Comparison of ENCODE assay signal across 11 cellular contexts in genomic region chr1:221718391-221719277, GRCh38. TPM values are rescaled to one million over a fixed set of nuclear protein-coding genes. Genes with fewer than 3 reads are reported as not detected.
DNase-seq lines count a peak whose midpoint lies in the region; ATAC-seq and TF ChIP-seq lines count a peak whose summit lies in the region.
"Had no signal": no experiment of that assay in that cellular context is flagged by ENCODE, and none has a peak within 500 bp of the region (broad histone marks: within the 10 kb centered on the region; RNA-seq: fewer than 3 reads in every experiment).

No MANE protein-coding gene starts in this region.

- CTCF ChIA-PET in AG04450 (lab: Charles Lee): interaction anchor here (0.9 to 3.7 kb wide), 3 partner anchors 11 to 737 kb away, joined by 3 to 22 read pairs (median 5); partner anchors contain the start of gene DUSP10

- DNase-seq in AG04450 (ENCODE audit: low read depth, low spot score): peak; percentile 86
- DNase-seq in HFF-Myc (ENCODE audit: extremely low read depth, low read depth): peak; percentile 64
- DNase-seq in brain microvascular endothelial cell: no peak
- DNase-seq in NCI-H128 (lab: John Stamatoyannopoulos, UW; ENCODE audit: unreplicated experiment): no peak
- DNase-seq in activated CD4-positive, alpha-beta T cell treated with anti-CD3 and anti-CD28 coated beads for 4 hours: no peak
- DNase-seq: NCI-H2227 treated with DMSO at 0.1 percent for 48 hours, tibial artery had no signal

- no peak for TF ChIP-seq CTCF in AG04450 (IDR thresholded peaks at IDR 0.05; ENCODE audit: low read depth, low read length)
- no peak for TF ChIP-seq CTCF in HFF-Myc (IDR thresholded peaks at IDR 0.05; ENCODE audit: low read depth, low read length, missing control alignments)
- TF ChIP-seq CTCF in brain microvascular endothelial cell (IDR thresholded peaks at IDR 0.05; ENCODE audit: low read depth, low read length, missing control alignments): no peak

- peaks cover 56% of the 10 kb centered on the region for H3K4me1 ChIP-seq in mesodermal cell (ENCODE audit: control insufficient read depth, insufficient read depth, low read length, poor library complexity, severe bottlenecking)

- ATAC-seq in GM18867 (IDR thresholded peaks at IDR 0.05; ENCODE audit: unreplicated experiment) (no peak), GM21447 (IDR thresholded peaks at IDR 0.05; ENCODE audit: unreplicated experiment) (no peak)

- H3K9me3 ChIP-seq in AG04450 (ENCODE audit: control insufficient read depth, insufficient read depth, low read length) (no peaks in the 10 kb centered on the region; the same call in 1 of the 2 replicates), mesodermal cell (ENCODE audit: control insufficient read depth, low read length) (peaks cover 8% of the 10 kb centered on the region)
- H3K9me3 ChIP-seq: tibial artery had no signal

- H3K27ac ChIP-seq in AG04450 (ENCODE audit: low read depth, low read length) (peak overlapping the region; percentile 82), brain microvascular endothelial cell (peak overlapping the region; percentile 35), mesodermal cell (ENCODE audit: low read depth, low read length, severe bottlenecking) (peak overlapping the region; percentile 67)
- H3K27ac ChIP-seq: VCaP had no signal

- WGBS in mesodermal cell (ENCODE audit: insufficient coverage in 2 of 2), 2 experiments: 76% methylated on average over 2 of the region's 5 CpGs; no CpG with 5 or more reads in 1 of the 2 experiments

- H3K27me3 ChIP-seq in AG04450 (ENCODE audit: control insufficient read depth, insufficient read depth, low read length) (no peaks in the 10 kb centered on the region), brain microvascular endothelial cell (replicated peaks) (no peaks in the 10 kb centered on the region)
- H3K27me3 ChIP-seq: tibial artery had no signal

- POLR2A ChIA-PET in AG04450 (lab: Yijun Ruan, JAX): interaction anchor here (0.6 to 3.7 kb wide), 12 partner anchors 15 to 737 kb away, joined by 3 to 30 read pairs (median 3); partner anchors contain the start of gene DUSP10

- no peak overlapping the region for H3K4me3 ChIP-seq in AG04450 (ENCODE audit: low read depth, low read length)
- no peak overlapping the region for H3K4me3 ChIP-seq in HFF-Myc (replicated peaks; ENCODE audit: low read depth, low read length)
- no peak overlapping the region for H3K4me3 ChIP-seq in brain microvascular endothelial cell (ENCODE audit: low read depth, low read length)
- H3K4me3 ChIP-seq in mesodermal cell (ENCODE audit: extremely low read depth, insufficient read depth, low read length, poor library complexity, severe bottlenecking): no peak overlapping the region
- H3K4me3 ChIP-seq: tibial artery had no signal

- in situ Hi-C loops in brain microvascular endothelial cell (cut with HindIII; ENCODE audit: low pct_ligation_motif_present, low sequenced_read_pairs): no loop called here

- H3K36me3 ChIP-seq in brain microvascular endothelial cell (replicated peaks) (no peaks in the 10 kb centered on the region), mesodermal cell (ENCODE audit: control insufficient read depth, insufficient read depth, low read length) (peaks cover 32% of the 10 kb centered on the region)
- H3K36me3 ChIP-seq: tibial artery had no signal

RNA-seq across cellular contexts. Expression of gene DUSP10, which starts 23.3 kb away (rescaled TPM):
- polyA plus RNA-seq in AG04450 (2011; rRNA removed): 34.2 and 35.9 TPM in 2 replicates
- polyA minus RNA-seq in AG04450 (2011; rRNA and poly(A)+ RNA removed): 61.0 and 74.2 TPM in 2 replicates
- polyA plus RNA-seq in mesodermal cell (2013, experiment 1 of 2): 10.2 TPM
- polyA plus RNA-seq in mesodermal cell (2013, experiment 2 of 2): 9.3 TPM

Comparison
In these comparisons a context has a peak if more than half of its experiments do, and no peak if none do; other contexts are left out.
1. DNase-seq: peak in AG04450 (single experiment) and HFF-Myc (single experiment); none in brain microvascular endothelial cell (single experiment), NCI-H128 (single experiment) and activated CD4-positive, alpha-beta T cell treated with anti-CD3 and anti-CD28 coated beads for 4 hours (0 of 2).
2. Peak in every context shown above with its lines, with median percentiles within 50 percentile points of each other: H3K27ac ChIP-seq.